In the genomic region with DNA sequence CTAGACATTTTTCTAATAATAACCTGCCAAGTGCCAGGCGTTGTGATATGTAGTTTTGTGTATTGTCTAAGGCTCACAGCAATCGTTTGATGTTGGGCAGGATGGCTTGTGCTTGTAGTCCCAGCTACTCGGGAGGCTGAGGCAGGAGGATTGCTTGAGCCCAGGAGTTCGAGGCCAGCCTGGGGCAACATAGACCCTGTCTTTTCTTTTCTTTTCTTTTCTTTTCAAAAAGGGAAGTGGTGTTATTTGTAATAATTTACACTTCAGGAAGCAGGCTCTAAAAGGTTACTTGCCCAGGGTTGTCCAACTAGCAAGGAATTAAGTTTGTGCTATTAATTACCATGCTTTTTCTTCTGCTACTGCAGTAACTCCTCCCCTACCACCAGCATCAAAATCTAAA, we compare ENCODE assay signal across 14 cellular contexts. TPM values are rescaled to one million over a fixed set of nuclear protein-coding genes. Genes with fewer than 3 reads are reported as not detected.
DNase-seq lines count a peak whose midpoint lies in the region; ATAC-seq, FAIRE-seq and TF ChIP-seq lines count a peak whose summit lies in the region.
"Had no signal": no experiment of that assay in that cellular context is flagged by ENCODE, and none has a peak within 500 bp of the region (broad histone marks: within the 10 kb centered on the region; RNA-seq: fewer than 3 reads in every experiment).

No MANE protein-coding gene starts in this region.

- ATAC-seq in activated T-helper 17 cell treated with anti-CD3 and anti-CD28 coated beads, Interleukin-2, amount 50 U/mL, for 72 hours (replicated peaks), result no peak
- no peak for ATAC-seq in HG03439 (IDR thresholded peaks at IDR 0.05; ENCODE audit: unreplicated experiment)
- ATAC-seq: sciatic nerve had no signal

- H3K4me1 Mint-ChIP-seq in T-helper 1 cell treated with Interleukin-12 subunit alpha and Interleukin-12 subunit beta and Interleukin-4 antibody, amounts not matched to agents 30 μg/mL and 1 μg/mL, for 36 hours (ENCODE audit: low read depth), result peaks cover 51% of the 10 kb centered on the region
- H3K4me1 Mint-ChIP-seq in activated T-helper 17 cell treated with anti-CD3 and anti-CD28 coated beads, Interleukin-2, amount 50 U/mL, for 72 hours, result peaks cover 21% of the 10 kb centered on the region
- peaks cover 48% of the 10 kb centered on the region for H3K4me1 Mint-ChIP-seq in neural crest cell

- DNase-seq in T-helper 1 cell, result no peak
- peak; percentile 21 for DNase-seq in KBM-7
- DNase-seq in neural crest cell (ENCODE audit: low read depth, low spot score), result no peak
- no peak for DNase-seq in stimulated activated CD4-positive, alpha-beta T cell treated with anti-CD3 and anti-CD28 coated beads, Interleukin-4, amount 100 ng/mL, for 24 hours
- DNase-seq in GM12892 (ENCODE audit: insufficient read length), result no peak
- DNase-seq: activated CD8-positive, alpha-beta memory T cell treated with anti-CD3 and anti-CD28 coated beads, Interleukin-2, amount 50 U/mL, for 48 hours; colonic mucosa; GF-D8; SJCRH30 had no signal

- no peaks in the 10 kb centered on the region for H3K27me3 Mint-ChIP-seq in T-helper 1 cell treated with Interleukin-12 subunit alpha and Interleukin-12 subunit beta and Interleukin-4 antibody, amounts not matched to agents 30 μg/mL and 1 μg/mL, for 36 hours (ENCODE audit: low read depth)
- no peaks in the 10 kb centered on the region for H3K27me3 Mint-ChIP-seq in activated T-helper 17 cell treated with anti-CD3 and anti-CD28 coated beads, Interleukin-2, amount 50 U/mL, for 72 hours
- H3K27me3 Mint-ChIP-seq in neural crest cell (ENCODE audit: low read depth), result no peaks in the 10 kb centered on the region

- in situ Hi-C loops in KBM-7 (cut with MboI; ENCODE audit: low pct_unique_long_range_greater_than_20kb, low sequenced_read_pairs), result no loop called here

- FAIRE-seq in GM12892 (lab: Jason Lieb, UNC), result no peak
- FAIRE-seq: A204.1 had no signal

- peaks cover 50% of the 10 kb centered on the region for H3K36me3 Mint-ChIP-seq in T-helper 1 cell treated with Interleukin-12 subunit alpha and Interleukin-12 subunit beta and Interleukin-4 antibody, amounts not matched to agents 30 μg/mL and 1 μg/mL, for 36 hours (ENCODE audit: low read depth)
- H3K36me3 Mint-ChIP-seq in activated T-helper 17 cell treated with anti-CD3 and anti-CD28 coated beads, Interleukin-2, amount 50 U/mL, for 72 hours (ENCODE audit: low read depth), result peaks cover 74% of the 10 kb centered on the region
- H3K36me3 Mint-ChIP-seq in neural crest cell (ENCODE audit: low read depth), result peaks cover 15% of the 10 kb centered on the region

- peak overlapping the region; percentile 64 for H3K4me3 Mint-ChIP-seq in T-helper 1 cell treated with Interleukin-12 subunit alpha and Interleukin-12 subunit beta and Interleukin-4 antibody, amounts not matched to agents 30 μg/mL and 1 μg/mL, for 36 hours
- peak overlapping the region; percentile 97 for H3K4me3 Mint-ChIP-seq in activated T-helper 17 cell treated with anti-CD3 and anti-CD28 coated beads, Interleukin-2, amount 50 U/mL, for 72 hours
- H3K4me3 Mint-ChIP-seq in neural crest cell, result peak overlapping the region; percentile 97

- peak overlapping the region; percentile 58 for H3K27ac Mint-ChIP-seq in T-helper 1 cell treated with Interleukin-12 subunit alpha and Interleukin-12 subunit beta and Interleukin-4 antibody, amounts not matched to agents 30 μg/mL and 1 μg/mL, for 36 hours
- peak overlapping the region; percentile 95 for H3K27ac Mint-ChIP-seq in activated T-helper 17 cell treated with anti-CD3 and anti-CD28 coated beads, Interleukin-2, amount 50 U/mL, for 72 hours
- no peak overlapping the region for H3K27ac Mint-ChIP-seq in neural crest cell (ENCODE audit: unreplicated experiment)

- no peak for TF ChIP-seq CTCF in neural crest cell (conservative IDR thresholded peaks at IDR 0.05)

- no peak for TF ChIP-seq POLR2A in GM12892 (IDR thresholded peaks at IDR 0.05; ENCODE audit: low read depth, low read length)

- no peaks in the 10 kb centered on the region for H3K9me3 Mint-ChIP-seq in T-helper 1 cell treated with Interleukin-12 subunit alpha and Interleukin-12 subunit beta and Interleukin-4 antibody, amounts not matched to agents 30 μg/mL and 1 μg/mL, for 36 hours
- H3K9me3 Mint-ChIP-seq in activated T-helper 17 cell treated with anti-CD3 and anti-CD28 coated beads, Interleukin-2, amount 50 U/mL, for 72 hours, result no peaks in the 10 kb centered on the region
- H3K9me3 Mint-ChIP-seq in neural crest cell, result no peaks in the 10 kb centered on the region

RNA-seq across cellular contexts. Expression of gene ZNF131, which starts 3.2 kb away (rescaled TPM):
- total RNA-seq in activated T-helper 17 cell treated with anti-CD3 and anti-CD28 coated beads, Interleukin-2, amount 50 U/mL, for 72 hours, result 10 to 100 TPM; 34.3 to 43.6 TPM
- 52.9 and 53.3 TPM in 2 replicates for total RNA-seq in neural crest cell
- polyA plus RNA-seq in GM12892 (2012; ENCODE audit: missing spikeins), result 26.1 TPM
